15 cellular contexts compared by ENCODE assay signal in genomic region chr19:54469496-54469934, GRCh38. TPM values are rescaled to one million over a fixed set of nuclear protein-coding genes. Genes with fewer than 3 reads are reported as not detected.
DNase-seq lines count a peak whose midpoint lies in the region; ATAC-seq, FAIRE-seq and TF ChIP-seq lines count a peak whose summit lies in the region.
"Had no signal": no experiment of that assay in that cellular context is flagged by ENCODE, and none has a peak within 500 bp of the region (broad histone marks: within the 10 kb centered on the region; RNA-seq: fewer than 3 reads in every experiment).

No MANE protein-coding gene starts in this region.

- H3K4me1 ChIP-seq in liver (ENCODE audit: control insufficient read depth in 4 of 4, insufficient read depth in 4 of 4, low read length in 3 of 4) (peaks cover 0 to 9% (median 4%) of the 10 kb centered on the region in 4 donors), HepG2 (ENCODE audit: insufficient read depth, low read length) (peaks cover 11% of the 10 kb centered on the region; the same call in 1 of the 2 replicates), mucosa of rectum (ENCODE audit: control insufficient read depth in 2 of 2, insufficient read depth in 2 of 2, low read length in 2 of 2) (peaks cover 22 to 57% of the 10 kb centered on the region in 2 donors)
- H3K4me1 ChIP-seq: uterus had no signal

- POLR2A ChIA-PET in HepG2 (lab: Yijun Ruan, JAX): interaction anchor here (1.3 kb wide), 1 partner anchor 21 kb away, joined by 6 read pairs; the partner anchor contains the start of gene LENG8

- H3K27ac ChIP-seq in liver (ENCODE audit: low read depth in 1 of 2, low read length in 2 of 2) (no peak overlapping the region), HepG2 (ENCODE audit: extremely low read length, insufficient read depth, low read length) (no peak overlapping the region), mucosa of rectum (ENCODE audit: low read depth in 2 of 2, low read length in 2 of 2) (peak overlapping the region; percentile 95 to 99), dorsolateral prefrontal cortex (no peak overlapping the region)
- H3K27ac ChIP-seq: SJSA1 had no signal

- H3K4me3 ChIP-seq in liver (ENCODE audit: low read depth in 1 of 3, low read length in 3 of 3) (no peak overlapping the region), HepG2 (replicated peaks in 1 of 3; ENCODE audit: insufficient read depth in 1 of 3, low read depth in 2 of 3, low read length in 3 of 3) (no peak overlapping the region), mucosa of rectum (ENCODE audit: low read length in 2 of 2) (peak overlapping the region; percentile 77 to 79), dorsolateral prefrontal cortex (no peak overlapping the region)
- H3K4me3 ChIP-seq: SJSA1, spleen, uterus had no signal

- no peak for DNase-seq in HepG2 (ENCODE audit: low spot score)
- DNase-seq in epidermal melanocyte (ENCODE audit: insufficient read length, low spot score): peak; percentile 15
- DNase-seq in activated T-cell treated with anti-CD3 and anti-CD28 coated beads for 4 hours: no peak
- DNase-seq in dorsolateral prefrontal cortex: no peak
- no peak for DNase-seq in UCSD-AML1 (lab: John Stamatoyannopoulos, UW; ENCODE audit: unreplicated experiment)
- DNase-seq: activated T-cell treated with anti-CD3 and anti-CD28 coated beads, Interleukin-2, amount 50 U/mL, for 72 hours; NCI-H510A; spleen had no signal

- intact Hi-C loops in HepG2 (cut with micrococcal nuclease; ENCODE audit: unreplicated experiment): no loop called here
- intact Hi-C loops in dorsolateral prefrontal cortex (cut with DNase I): no loop called here

- 40% methylated on average over 8 of the region's 8 CpGs for WGBS in liver
- WGBS in HepG2 (ENCODE audit: low lambda C conversion rate): 60% methylated on average over 3 of the region's 8 CpGs

- H3K4me2 ChIP-seq in HepG2 (ENCODE audit: low read depth, low read length): no peak overlapping the region

- BruUV-seq in HepG2 (replicated peaks; lab: Mats Ljungman, UMichigan): no TSS peak

- TF ChIP-seq RAD21 in liver (IDR thresholded peaks at IDR 0.05) (no peak), HepG2 (CRISPR knock-in tag; IDR thresholded peaks at IDR 0.05) (no peak)

- no peaks in the 10 kb centered on the region for H3K79me2 ChIP-seq in HepG2 (ENCODE audit: insufficient read depth, low read length)

- H3K36me3 ChIP-seq in liver (ENCODE audit: control insufficient read depth in 4 of 4, insufficient read depth in 3 of 4, low read depth in 1 of 4, low read length in 3 of 4) (no peaks in the 10 kb centered on the region), HepG2 (replicated peaks in 1 of 2; ENCODE audit: control insufficient read depth in 1 of 2, insufficient read depth in 2 of 2, low read length in 2 of 2) (no peaks in the 10 kb centered on the region), mucosa of rectum (ENCODE audit: control insufficient read depth in 2 of 2, insufficient read depth in 2 of 2, low read length in 2 of 2) (peaks cover 4% of the 10 kb centered on the region in 2 donors)
- H3K36me3 ChIP-seq: SJSA1, spleen, uterus had no signal

- CTCF ChIA-PET in HepG2 (lab: Yijun Ruan, JAX; ENCODE audit: low intra/inter-chr PET ratio, low total read pairs): no interaction called here

- no peak for TF ChIP-seq EP300 in HepG2 (IDR thresholded peaks at IDR 0.05; ENCODE audit: low read depth in 2 of 2, low read length in 2 of 2)
- no peak for TF ChIP-seq EP300 in HepG2 (CRISPR knock-in tag; IDR thresholded peaks at IDR 0.05; ENCODE audit: borderline replicate concordance)

- H4K20me1 ChIP-seq in HepG2 (ENCODE audit: insufficient read depth, low read length): no peaks in the 10 kb centered on the region

- TF ChIP-seq POLR2A in HepG2 (IDR thresholded peaks at IDR 0.05; ENCODE audit: insufficient read depth in 1 of 2, low read depth in 2 of 2, low read length in 2 of 2): no peak

- H3K9me3 ChIP-seq in liver (ENCODE audit: control insufficient read depth in 4 of 4, low read length in 3 of 4) (no peaks in the 10 kb centered on the region), HepG2 (ENCODE audit: low read length) (no peaks in the 10 kb centered on the region), mucosa of rectum (ENCODE audit: control insufficient read depth in 2 of 2, low read length in 2 of 2) (no peaks in the 10 kb centered on the region)
- H3K9me3 ChIP-seq: SJSA1, spleen, uterus had no signal

- FAIRE-seq in HepG2 (lab: Jason Lieb, UNC): no peak

- H3K9ac ChIP-seq in liver (ENCODE audit: low read depth in 1 of 2, low read length in 2 of 2): no peak overlapping the region
- H3K9ac ChIP-seq in HepG2 (ENCODE audit: insufficient read depth, low read depth, low read length): no peak overlapping the region
- H3K9ac ChIP-seq in mucosa of rectum (ENCODE audit: low read depth in 1 of 2, low read length in 2 of 2): peak overlapping the region; percentile 87 to 98

- H3K27me3 ChIP-seq in liver (ENCODE audit: control insufficient read depth in 4 of 4, insufficient read depth in 4 of 4, low read length in 3 of 4) (peaks cover 0 to 7% (median 2%) of the 10 kb centered on the region in 4 donors), HepG2 (ENCODE audit: control insufficient read depth in 1 of 2, insufficient read depth in 2 of 2, low read length in 2 of 2) (no peaks in the 10 kb centered on the region; a peak in 1 of 5 replicates), mucosa of rectum (ENCODE audit: control insufficient read depth in 2 of 2, insufficient read depth in 2 of 2, low read length in 2 of 2) (peaks cover 0 to 5% of the 10 kb centered on the region in 2 donors), dorsolateral prefrontal cortex (peaks cover 0 to 25% (median 7%) of the 10 kb centered on the region in 45 donors)
- H3K27me3 ChIP-seq: SJSA1 had no signal

- in situ Hi-C loops in HepG2 (cut with HindIII; ENCODE audit: extremely low pct_ligation_motif_present, low pct_unique_long_range_greater_than_20kb): no loop called here

- TF ChIP-seq CTCF in liver (IDR thresholded peaks at IDR 0.05; ENCODE audit: low read depth, low read length, missing input control): no peak
- no peak for TF ChIP-seq CTCF in HepG2 (CRISPR knock-in tag; IDR thresholded peaks at IDR 0.05)
- no peak for TF ChIP-seq CTCF in dorsolateral prefrontal cortex (IDR thresholded peaks at IDR 0.05 in 54 of 56, conservative IDR thresholded peaks at IDR 0.05 in 2 of 56; ENCODE audit: low read depth in 1 of 56, partially characterized antibody in 56 of 56)

- ATAC-seq in HepG2 (no peak), GM21423 (IDR thresholded peaks at IDR 0.05; ENCODE audit: unreplicated experiment) (no peak)
- ATAC-seq: activated T-cell treated with anti-CD3 and anti-CD28 coated beads, Interleukin-2, amount 50 U/mL, for 72 hours had no signal

- H2AFZ ChIP-seq in HepG2 (ENCODE audit: low read length): no peak overlapping the region

RNA-seq across cellular contexts. Expression of gene CDC42EP5, which starts 3.6 kb away (rescaled TPM):
- total RNA-seq in liver (under 1 TPM; 0.28 to 0.84 TPM), HepG2 (2016; rRNA removed; fragmentation: Illumina TruSeq; extraction: Trizol) (0.83 and 1.6 TPM in 2 replicates), dorsolateral prefrontal cortex (10 to 100 TPM in 2 of 120 experiments, 1 to 10 TPM in 116, under 1 TPM in 2; 0.66 to 11.0 (median 3.4) TPM)
- polyA plus RNA-seq in liver (1 to 10 TPM in 1 of 2 donors, not detected in 1; 2.2 TPM), HepG2 (2011; rRNA removed) (0.34 and 0.41 TPM in 2 replicates)
- total RNA-seq in HepG2 (2016; cell fraction: cytosol; rRNA removed; fragmentation: Illumina TruSeq; extraction: Trizol; ENCODE audit: low read depth): 1.4 and 3.2 TPM in 2 replicates
- 1.00 and 1.6 TPM in 2 replicates for total RNA-seq in HepG2 (2016; cell fraction: insoluble cytoplasmic fraction; rRNA removed; fragmentation: Illumina TruSeq; extraction: Trizol)
- total RNA-seq in HepG2 (2016; cell fraction: membrane; rRNA removed; fragmentation: Illumina TruSeq; extraction: Trizol): 1.4 and 1.9 TPM in 2 replicates
- total RNA-seq in HepG2 (2016; cell fraction: nucleus; rRNA removed; fragmentation: Illumina TruSeq; extraction: Trizol): not detected in 2 replicates
- polyA plus RNA-seq in HepG2 (2011; cell fraction: cytosol; rRNA removed): 0.37 and 0.90 TPM in 2 replicates
- 0.35 and 0.56 TPM in 2 replicates for polyA plus RNA-seq in HepG2 (2011; cell fraction: nucleus; rRNA removed)
- 0.92 and 0.97 TPM in 2 replicates for polyA plus RNA-seq in HepG2 (2012)
- 2.2 and 4.1 TPM in 2 replicates for polyA plus RNA-seq in HepG2 (2016; cell fraction: cytosol; fragmentation: Illumina TruSeq; extraction: Trizol; ENCODE audit: low read depth)
- polyA plus RNA-seq in HepG2 (2016; cell fraction: insoluble cytoplasmic fraction; fragmentation: Illumina TruSeq; extraction: Trizol; ENCODE audit: low read depth): 2.3 and 3.1 TPM in 2 replicates
- 4.7 and 5.9 TPM in 2 replicates for polyA plus RNA-seq in HepG2 (2016; cell fraction: membrane; fragmentation: Illumina TruSeq; extraction: Trizol; ENCODE audit: low read depth)
- polyA plus RNA-seq in HepG2 (2016; cell fraction: nucleus; fragmentation: Illumina TruSeq; extraction: Trizol; ENCODE audit: insufficient read depth, low read depth): 1.2 and 2.4 TPM in 2 replicates
- 0.54 TPM in 1 of 2 replicates, not detected in the other for polyA minus RNA-seq in HepG2 (2011; rRNA and poly(A)+ RNA removed; ENCODE audit: low replicate concordance)
- 0.79 TPM in 1 of 2 replicates, not detected in the other for polyA minus RNA-seq in HepG2 (2011; cell fraction: cytosol; rRNA and poly(A)+ RNA removed)
- polyA minus RNA-seq in HepG2 (2011; cell fraction: nucleus; rRNA and poly(A)+ RNA removed): not detected in 2 replicates

RNA-seq across cellular contexts. Expression of gene LENG9, which starts 5.9 kb away (rescaled TPM):
- total RNA-seq in liver: 1 to 10 TPM; 1.3 to 6.9 TPM
- polyA plus RNA-seq in liver: 1 to 10 TPM in 1 of 2 donors, under 1 TPM in 1; 0.19 to 2.6 TPM
- 1.5 and 2.9 TPM in 2 replicates for total RNA-seq in HepG2 (2016; rRNA removed; fragmentation: Illumina TruSeq; extraction: Trizol)
- total RNA-seq in HepG2 (2016; cell fraction: cytosol; rRNA removed; fragmentation: Illumina TruSeq; extraction: Trizol; ENCODE audit: low read depth): 0.88 and 1.1 TPM in 2 replicates
- total RNA-seq in HepG2 (2016; cell fraction: insoluble cytoplasmic fraction; rRNA removed; fragmentation: Illumina TruSeq; extraction: Trizol): 1.8 and 2.6 TPM in 2 replicates
- 1.8 and 2.1 TPM in 2 replicates for total RNA-seq in HepG2 (2016; cell fraction: membrane; rRNA removed; fragmentation: Illumina TruSeq; extraction: Trizol)
- 1.9 and 2.7 TPM in 2 replicates for total RNA-seq in HepG2 (2016; cell fraction: nucleus; rRNA removed; fragmentation: Illumina TruSeq; extraction: Trizol)
- 0.75 and 1.2 TPM in 2 replicates for polyA plus RNA-seq in HepG2 (2011; rRNA removed)
- polyA plus RNA-seq in HepG2 (2011; cell fraction: cytosol; rRNA removed): 0.86 and 1.8 TPM in 2 replicates
- 1.7 TPM in 2 replicates for polyA plus RNA-seq in HepG2 (2011; cell fraction: nucleus; rRNA removed)
- polyA plus RNA-seq in HepG2 (2012): 1.5 and 1.8 TPM in 2 replicates
- 0.32 and 0.38 TPM in 2 replicates for polyA plus RNA-seq in HepG2 (2016; cell fraction: cytosol; fragmentation: Illumina TruSeq; extraction: Trizol; ENCODE audit: low read depth)
- polyA plus RNA-seq in HepG2 (2016; cell fraction: insoluble cytoplasmic fraction; fragmentation: Illumina TruSeq; extraction: Trizol; ENCODE audit: low read depth): 1.4 and 1.5 TPM in 2 replicates
- 0.65 and 1.0 TPM in 2 replicates for polyA plus RNA-seq in HepG2 (2016; cell fraction: membrane; fragmentation: Illumina TruSeq; extraction: Trizol; ENCODE audit: low read depth)
- 0.95 and 1.2 TPM in 2 replicates for polyA plus RNA-seq in HepG2 (2016; cell fraction: nucleus; fragmentation: Illumina TruSeq; extraction: Trizol; ENCODE audit: insufficient read depth, low read depth)
- 5.7 and 6.2 TPM in 2 replicates for polyA minus RNA-seq in HepG2 (2011; rRNA and poly(A)+ RNA removed; ENCODE audit: low replicate concordance)
- polyA minus RNA-seq in HepG2 (2011; cell fraction: cytosol; rRNA and poly(A)+ RNA removed): 3.4 and 3.7 TPM in 2 replicates
- polyA minus RNA-seq in HepG2 (2011; cell fraction: nucleus; rRNA and poly(A)+ RNA removed): 2.7 and 3.9 TPM in 2 replicates
- 1 to 10 TPM in 119 of 120 experiments, under 1 TPM in 1; 0.94 to 5.4 (median 3.1) TPM for total RNA-seq in dorsolateral prefrontal cortex

RNA-seq across cellular contexts. Expression of gene LENG8, which starts 20.5 kb away (rescaled TPM):
- total RNA-seq in liver (10 to 100 TPM; 16.0 to 46.7 TPM), HepG2 (2016; rRNA removed; fragmentation: Illumina TruSeq; extraction: Trizol) (5.8 and 14.3 TPM in 2 replicates), dorsolateral prefrontal cortex (100 to 1,000 TPM; 122 to 322 (median 204) TPM)
- polyA plus RNA-seq in liver (10 to 100 TPM in 1 of 2 donors, 1 to 10 TPM in 1; 6.9 to 21.4 TPM), HepG2 (2011; rRNA removed) (38.3 and 41.9 TPM in 2 replicates)
- total RNA-seq in HepG2 (2016; cell fraction: cytosol; rRNA removed; fragmentation: Illumina TruSeq; extraction: Trizol; ENCODE audit: low read depth): 1.1 and 2.1 TPM in 2 replicates
- 4.7 and 13.0 TPM in 2 replicates for total RNA-seq in HepG2 (2016; cell fraction: insoluble cytoplasmic fraction; rRNA removed; fragmentation: Illumina TruSeq; extraction: Trizol)
- 4.0 TPM in 2 replicates for total RNA-seq in HepG2 (2016; cell fraction: membrane; rRNA removed; fragmentation: Illumina TruSeq; extraction: Trizol)
- 28.1 and 29.6 TPM in 2 replicates for total RNA-seq in HepG2 (2016; cell fraction: nucleus; rRNA removed; fragmentation: Illumina TruSeq; extraction: Trizol)
- polyA plus RNA-seq in HepG2 (2011; cell fraction: cytosol; rRNA removed): 3.2 and 6.8 TPM in 2 replicates
- polyA plus RNA-seq in HepG2 (2011; cell fraction: nucleus; rRNA removed): 519 and 637 TPM in 2 replicates
- 46.6 and 63.0 TPM in 2 replicates for polyA plus RNA-seq in HepG2 (2012)
- polyA plus RNA-seq in HepG2 (2016; cell fraction: cytosol; fragmentation: Illumina TruSeq; extraction: Trizol; ENCODE audit: low read depth): 0.46 and 0.71 TPM in 2 replicates
- polyA plus RNA-seq in HepG2 (2016; cell fraction: insoluble cytoplasmic fraction; fragmentation: Illumina TruSeq; extraction: Trizol; ENCODE audit: low read depth): 5.1 and 9.7 TPM in 2 replicates
- 1.5 and 2.8 TPM in 2 replicates for polyA plus RNA-seq in HepG2 (2016; cell fraction: membrane; fragmentation: Illumina TruSeq; extraction: Trizol; ENCODE audit: low read depth)
- polyA plus RNA-seq in HepG2 (2016; cell fraction: nucleus; fragmentation: Illumina TruSeq; extraction: Trizol; ENCODE audit: insufficient read depth, low read depth): 151 and 199 TPM in 2 replicates
- polyA minus RNA-seq in HepG2 (2011; rRNA and poly(A)+ RNA removed; ENCODE audit: low replicate concordance): 27.1 and 40.7 TPM in 2 replicates
- polyA minus RNA-seq in HepG2 (2011; cell fraction: cytosol; rRNA and poly(A)+ RNA removed): 10.7 and 13.3 TPM in 2 replicates
- polyA minus RNA-seq in HepG2 (2011; cell fraction: nucleus; rRNA and poly(A)+ RNA removed): 60.4 and 69.7 TPM in 2 replicates

RNA-seq across cellular contexts. Expression of gene LAIR2, which starts 33.1 kb away (rescaled TPM):
- total RNA-seq in liver (under 1 TPM in 1 of 2 donors, not detected in 1; 0.19 TPM), HepG2 (2016; rRNA removed; fragmentation: Illumina TruSeq; extraction: Trizol) (0.76 and 1.3 TPM in 2 replicates), dorsolateral prefrontal cortex (1 to 10 TPM in 26 of 120 experiments, under 1 TPM in 5, not detected in 89; 0.62 to 2.7 (median 1.3) TPM)
- polyA plus RNA-seq in liver (under 1 TPM in 1 of 2 donors, not detected in 1; 0.24 TPM), HepG2 (2011; rRNA removed) (1.9 and 3.6 TPM in 2 replicates)
- total RNA-seq in HepG2 (2016; cell fraction: cytosol; rRNA removed; fragmentation: Illumina TruSeq; extraction: Trizol; ENCODE audit: low read depth): 0.81 and 1.1 TPM in 2 replicates
- 0.92 and 0.93 TPM in 2 replicates for total RNA-seq in HepG2 (2016; cell fraction: insoluble cytoplasmic fraction; rRNA removed; fragmentation: Illumina TruSeq; extraction: Trizol)
- total RNA-seq in HepG2 (2016; cell fraction: membrane; rRNA removed; fragmentation: Illumina TruSeq; extraction: Trizol): 0.34 and 0.46 TPM in 2 replicates
- not detected in 2 replicates for total RNA-seq in HepG2 (2016; cell fraction: nucleus; rRNA removed; fragmentation: Illumina TruSeq; extraction: Trizol)
- 1.6 and 2.5 TPM in 2 replicates for polyA plus RNA-seq in HepG2 (2011; cell fraction: cytosol; rRNA removed)
- polyA plus RNA-seq in HepG2 (2011; cell fraction: nucleus; rRNA removed): 1.1 TPM in 1 of 2 replicates, not detected in the other
- 0.46 and 0.76 TPM in 2 replicates for polyA plus RNA-seq in HepG2 (2012)
- 1.2 and 1.3 TPM in 2 replicates for polyA plus RNA-seq in HepG2 (2016; cell fraction: cytosol; fragmentation: Illumina TruSeq; extraction: Trizol; ENCODE audit: low read depth)
- polyA plus RNA-seq in HepG2 (2016; cell fraction: insoluble cytoplasmic fraction; fragmentation: Illumina TruSeq; extraction: Trizol; ENCODE audit: low read depth): 0.67 TPM in 1 of 2 replicates, not detected in the other
- 0.65 TPM in 1 of 2 replicates, not detected in the other for polyA plus RNA-seq in HepG2 (2016; cell fraction: membrane; fragmentation: Illumina TruSeq; extraction: Trizol; ENCODE audit: low read depth)
- polyA plus RNA-seq in HepG2 (2016; cell fraction: nucleus; fragmentation: Illumina TruSeq; extraction: Trizol; ENCODE audit: insufficient read depth, low read depth): 1.3 and 2.0 TPM in 2 replicates
- not detected in 2 replicates for polyA minus RNA-seq in HepG2 (2011; rRNA and poly(A)+ RNA removed; ENCODE audit: low replicate concordance)
- not detected in 2 replicates for polyA minus RNA-seq in HepG2 (2011; cell fraction: cytosol; rRNA and poly(A)+ RNA removed)
- not detected in 2 replicates for polyA minus RNA-seq in HepG2 (2011; cell fraction: nucleus; rRNA and poly(A)+ RNA removed)
- total RNA-seq: epithelial cell of proximal tubule, myocyte, SJSA1, uterus had no signal

RNA-seq across cellular contexts. Expression of gene TTYH1, which starts 54.3 kb away (rescaled TPM):
- total RNA-seq in liver (1 to 10 TPM in 1 of 2 donors, under 1 TPM in 1; 0.42 to 1.1 TPM), HepG2 (2016; rRNA removed; fragmentation: Illumina TruSeq; extraction: Trizol) (10.6 and 19.9 TPM in 2 replicates), dorsolateral prefrontal cortex (100 to 1,000 TPM; 150 to 805 (median 333) TPM)
- polyA plus RNA-seq in liver (under 1 TPM; 0.28 to 0.79 TPM), HepG2 (2011; rRNA removed) (6.9 and 8.9 TPM in 2 replicates)
- 24.8 and 26.4 TPM in 2 replicates for total RNA-seq in HepG2 (2016; cell fraction: cytosol; rRNA removed; fragmentation: Illumina TruSeq; extraction: Trizol; ENCODE audit: low read depth)
- total RNA-seq in HepG2 (2016; cell fraction: insoluble cytoplasmic fraction; rRNA removed; fragmentation: Illumina TruSeq; extraction: Trizol): 9.4 and 21.3 TPM in 2 replicates
- total RNA-seq in HepG2 (2016; cell fraction: membrane; rRNA removed; fragmentation: Illumina TruSeq; extraction: Trizol): 27.7 and 30.4 TPM in 2 replicates
- total RNA-seq in HepG2 (2016; cell fraction: nucleus; rRNA removed; fragmentation: Illumina TruSeq; extraction: Trizol): 16.5 and 20.3 TPM in 2 replicates
- 7.0 and 10.7 TPM in 2 replicates for polyA plus RNA-seq in HepG2 (2011; cell fraction: cytosol; rRNA removed)
- 13.2 and 17.7 TPM in 2 replicates for polyA plus RNA-seq in HepG2 (2011; cell fraction: nucleus; rRNA removed)
- 4.1 and 6.2 TPM in 2 replicates for polyA plus RNA-seq in HepG2 (2012)
- polyA plus RNA-seq in HepG2 (2016; cell fraction: cytosol; fragmentation: Illumina TruSeq; extraction: Trizol; ENCODE audit: low read depth): 27.2 and 29.7 TPM in 2 replicates
- polyA plus RNA-seq in HepG2 (2016; cell fraction: insoluble cytoplasmic fraction; fragmentation: Illumina TruSeq; extraction: Trizol; ENCODE audit: low read depth): 11.5 and 12.2 TPM in 2 replicates
- polyA plus RNA-seq in HepG2 (2016; cell fraction: membrane; fragmentation: Illumina TruSeq; extraction: Trizol; ENCODE audit: low read depth): 29.0 and 29.3 TPM in 2 replicates
- polyA plus RNA-seq in HepG2 (2016; cell fraction: nucleus; fragmentation: Illumina TruSeq; extraction: Trizol; ENCODE audit: insufficient read depth, low read depth): 34.6 and 38.5 TPM in 2 replicates
- 15.4 TPM in 1 of 2 replicates, not detected in the other for polyA minus RNA-seq in HepG2 (2011; rRNA and poly(A)+ RNA removed; ENCODE audit: low replicate concordance)
- 6.2 and 9.2 TPM in 2 replicates for polyA minus RNA-seq in HepG2 (2011; cell fraction: cytosol; rRNA and poly(A)+ RNA removed)
- 2.6 and 3.9 TPM in 2 replicates for polyA minus RNA-seq in HepG2 (2011; cell fraction: nucleus; rRNA and poly(A)+ RNA removed)
- total RNA-seq: myocyte, SJSA1 had no signal

Comparison
In these comparisons a context has a peak if more than half of its experiments do, and no peak if none do; other contexts are left out.
1. H3K27ac ChIP-seq: peak in mucosa of rectum (2 of 2); none in liver (0 of 2), HepG2 (single experiment) and dorsolateral prefrontal cortex (0 of 59).
2. H3K4me3 ChIP-seq: peak in mucosa of rectum (2 of 2); none in liver (0 of 3), HepG2 (0 of 3) and dorsolateral prefrontal cortex (0 of 59).
3. H3K9ac ChIP-seq: peak in mucosa of rectum (2 of 2); none in liver (0 of 2) and HepG2 (single experiment).